Comparison of ENCODE assay signal across 35 cellular contexts in genomic region chr10:123677556-123677955, GRCh38. TPM values are rescaled to one million over a fixed set of nuclear protein-coding genes. Genes with fewer than 3 reads are reported as not detected.
"Had no signal": no experiment of that assay in that cellular context is flagged by ENCODE, and none has a peak within 500 bp of the region (broad histone marks: within the 10 kb centered on the region; RNA-seq: fewer than 3 reads in every experiment).

No MANE protein-coding gene starts in this region.

- DNase-seq: activated B cell treated with CpG ODN at 0.5 μM for 24 hours; activated CD4-positive, alpha-beta memory T cell treated with anti-CD3 and anti-CD28 coated beads for 36 hours; activated CD4-positive, alpha-beta T cell treated with anti-CD3 and anti-CD28 coated beads for 4 hours; activated CD4-positive, alpha-beta T cell treated with anti-CD3 and anti-CD28 coated beads, Interleukin-2, amount 10 ng/mL, durations not matched to agents 24 days and 14 days; activated CD4-positive, alpha-beta T cell treated with anti-CD3 and anti-CD28 coated beads, Interleukin-2, amount 50 U/mL, for 1 hour; activated CD4-positive, alpha-beta T cell treated with anti-CD3 and anti-CD28 coated beads, Interleukin-2, amount 50 U/mL, for 4 hours; activated CD4-positive, CD25-positive, alpha-beta regulatory T cell treated with anti-CD3 and anti-CD28 coated beads, Interleukin-2, amount 50 U/mL, for 72 hours; activated CD8-positive, alpha-beta memory T cell treated with anti-CD3 and anti-CD28 coated beads, Interleukin-2, amount 50 U/mL, for 4 hours; activated CD8-positive, alpha-beta T cell treated with anti-CD3 and anti-CD28 coated beads for 36 hours; activated effector memory CD4-positive, alpha-beta T cell treated with anti-CD3 and anti-CD28 coated beads, Interleukin-2, amount 50 U/mL, for 16 hours; activated gamma-delta T cell treated with Interleukin-2 at 50 U/mL for 16 hours; activated naive CD4-positive, alpha-beta T cell; activated naive CD4-positive, alpha-beta T cell treated with anti-CD3 and anti-CD28 coated beads for 36 hours; activated naive CD4-positive, alpha-beta T cell treated with anti-CD3 and anti-CD28 coated beads, Interleukin-2, amount 50 U/mL, for 16 hours; activated naive CD8-positive, alpha-beta T cell treated with anti-CD3 and anti-CD28 coated beads for 36 hours; activated T-cell treated with anti-CD3 and anti-CD28 coated beads for 4 hours; activated T-cell treated with anti-CD3 and anti-CD28 coated beads, Interleukin-2, amount 50 U/mL, for 1 hour; activated T-cell treated with anti-CD3 and anti-CD28 coated beads, Interleukin-2, amount 50 U/mL, for 4 hours; activated T-cell treated with anti-CD3 and anti-CD28 coated beads, Interleukin-2, amount 50 U/mL, for 72 hours; adrenal gland; amniotic stem cell; aorta; body of pancreas; brain microvascular endothelial cell; central memory CD4-positive, alpha-beta T cell; T-helper 1 cell; T-helper 2 cell; T-helper 9 cell had no signal

- H3K36me3 ChIP-seq: adrenal gland, brain microvascular endothelial cell, breast epithelium had no signal

- H3K27ac ChIP-seq: adrenal gland, body of pancreas, brain microvascular endothelial cell, breast epithelium, VCaP had no signal

- H3K27me3 ChIP-seq: adrenal gland, body of pancreas, brain microvascular endothelial cell, breast epithelium had no signal

- H3K4me3 ChIP-seq: adrenal gland, body of pancreas, breast epithelium had no signal

- H3K9me3 ChIP-seq: adrenal gland, body of pancreas, breast epithelium had no signal

- H3K4me1 ChIP-seq: adrenal gland, body of pancreas, breast epithelium had no signal

- ATAC-seq: activated CD8-positive, alpha-beta T cell treated with anti-CD3 and anti-CD28 coated beads for 36 hours; activated naive CD4-positive, alpha-beta T cell treated with anti-CD3 and anti-CD28 coated beads, Interleukin-2, amount 50 U/mL, for 72 hours; activated T-cell treated with anti-CD3 and anti-CD28 coated beads, Interleukin-2, amount 50 U/mL, for 4 hours; activated T-cell treated with anti-CD3 and anti-CD28 coated beads, Interleukin-2, amount 50 U/mL, for 72 hours; activated T-helper 17 cell treated with anti-CD3 and anti-CD28 coated beads, Interleukin-2, amount 50 U/mL, for 72 hours; body of pancreas had no signal

RNA-seq across cellular contexts. Expression of gene GPR26, which starts 11.4 kb away (rescaled TPM):
- total RNA-seq: activated B cell treated with CpG ODN at 0.5 μM for 24 hours; activated CD4-positive, alpha-beta memory T cell treated with anti-CD3 and anti-CD28 coated beads for 36 hours; activated CD4-positive, alpha-beta T cell treated with anti-CD3 and anti-CD28 coated beads, Interleukin-2, amount 10 ng/mL, durations not matched to agents 24 days and 14 days; activated CD8-positive, alpha-beta memory T cell treated with anti-CD3 and anti-CD28 coated beads for 36 hours; activated CD8-positive, alpha-beta T cell treated with anti-CD3 and anti-CD28 coated beads for 36 hours; activated naive CD4-positive, alpha-beta T cell treated with anti-CD3 and anti-CD28 coated beads for 36 hours; activated naive CD4-positive, alpha-beta T cell treated with anti-CD3 and anti-CD28 coated beads, Interleukin-2, amount 50 U/mL, for 72 hours; activated naive CD8-positive, alpha-beta T cell treated with anti-CD3 and anti-CD28 coated beads for 36 hours; activated T-cell treated with anti-CD3 and anti-CD28 coated beads, Interleukin-2, amount 50 U/mL, for 4 hours; activated T-cell treated with anti-CD3 and anti-CD28 coated beads, Interleukin-2, amount 50 U/mL, for 72 hours; activated T-helper 1 cell treated with anti-CD3 and anti-CD28 coated beads, Interleukin-12 subunit alpha, Interleukin-12 subunit beta, Interleukin-2, Interleukin-4 antibody, amounts not matched to agents 30 ng/mL and 10 ng/mL and 1 ng/mL, durations not matched to agents 14 hours and 24 hours and 36 hours; activated T-helper 17 cell treated with anti-CD3 and anti-CD28 coated beads, Interleukin-2, amount 50 U/mL, for 72 hours; adrenal gland; aorta; body of pancreas; breast epithelium; cardiac septum had no signal
- polyA plus RNA-seq: adrenal gland, aorta had no signal
